In genomic region chr6:20916081-20916480, GRCh38 we compare ENCODE assay signal across 17 cellular contexts.
DNase-seq lines count a peak whose midpoint lies in the region; ATAC-seq and TF ChIP-seq lines count a peak whose summit lies in the region.
"Had no signal": no experiment of that assay in that cellular context is flagged by ENCODE, and none has a peak within 500 bp of the region (broad histone marks: within the 10 kb centered on the region; RNA-seq: fewer than 3 reads in every experiment).

No MANE protein-coding gene starts in this region.

- H3K4me1 Mint-ChIP-seq in endothelial cell (ENCODE audit: unreplicated experiment), result no peaks in the 10 kb centered on the region
- H3K4me1 Mint-ChIP-seq in activated CD8-positive, alpha-beta memory T cell treated with anti-CD3 and anti-CD28 coated beads, Interleukin-2, amount 10 ng/mL, durations not matched to agents 7 days and 5 days, result peaks cover 16% of the 10 kb centered on the region
- H3K4me1 Mint-ChIP-seq: activated naive CD4-positive, alpha-beta T cell treated with anti-CD3 and anti-CD28 coated beads, Interleukin-2, amount 50 U/mL, for 24 hours had no signal

- no peaks in the 10 kb centered on the region for H3K36me3 ChIP-seq in brain microvascular endothelial cell (replicated peaks)
- no peaks in the 10 kb centered on the region for H3K36me3 ChIP-seq in esophagus squamous epithelium
- H3K36me3 ChIP-seq: gastrocnemius medialis, vagina had no signal

- no peaks in the 10 kb centered on the region for H3K9me3 Mint-ChIP-seq in endothelial cell (ENCODE audit: unreplicated experiment)
- peaks cover 11% of the 10 kb centered on the region for H3K9me3 Mint-ChIP-seq in activated CD8-positive, alpha-beta memory T cell treated with anti-CD3 and anti-CD28 coated beads, Interleukin-2, amount 10 ng/mL, durations not matched to agents 7 days and 5 days (ENCODE audit: low read depth)

- CTCF ChIA-PET in activated CD8-positive, alpha-beta memory T cell treated with anti-CD3 and anti-CD28 coated beads, Interleukin-2, amount 10 ng/mL, durations not matched to agents 7 days and 5 days (lab: Charles Lee), result no interaction called here

- intact Hi-C loops in esophagus squamous epithelium (cut with DNase I), result no loop called here

- no peak overlapping the region for H3K27ac Mint-ChIP-seq in endothelial cell (ENCODE audit: unreplicated experiment)
- no peak overlapping the region for H3K27ac Mint-ChIP-seq in activated CD8-positive, alpha-beta memory T cell treated with anti-CD3 and anti-CD28 coated beads, Interleukin-2, amount 10 ng/mL, durations not matched to agents 7 days and 5 days
- H3K27ac Mint-ChIP-seq: activated CD4-positive, alpha-beta T cell treated with anti-CD3 and anti-CD28 coated beads for 36 hours; activated naive CD4-positive, alpha-beta T cell treated with anti-CD3 and anti-CD28 coated beads, Interleukin-2, amount 50 U/mL, for 24 hours had no signal

- WGBS in esophagus squamous epithelium, 2 donors, result 88 to 89% methylated on average over 3 of the region's 3 CpGs

- no peaks in the 10 kb centered on the region for H3K27me3 ChIP-seq in brain microvascular endothelial cell (replicated peaks)
- no peaks in the 10 kb centered on the region for H3K27me3 ChIP-seq in esophagus squamous epithelium
- H3K27me3 ChIP-seq: gastrocnemius medialis, vagina had no signal

- DNase-seq in AML-193 (lab: John Stamatoyannopoulos, UW), result peak; percentile 10 to 14
- DNase-seq in M059J (ENCODE audit: low read depth), result peak; percentile 36
- DNase-seq in brain microvascular endothelial cell, result peak; percentile 23
- DNase-seq in glomerular endothelial cell (ENCODE audit: extremely low read depth, low read depth, low spot score), result peak; percentile 7
- no peak for DNase-seq in esophagus squamous epithelium (lab: John Stamatoyannopoulos, UW)
- no peak for DNase-seq in endothelial cell (ENCODE audit: low spot score)
- DNase-seq in activated CD8-positive, alpha-beta memory T cell treated with anti-CD3 and anti-CD28 coated beads, Interleukin-2, amount 10 ng/mL, durations not matched to agents 7 days and 5 days, result no peak
- no peak for DNase-seq in activated CD4-positive, CD25-positive, alpha-beta regulatory T cell treated with anti-CD3 and anti-CD28 coated beads, Interleukin-2, amount 50 U/mL, for 72 hours
- DNase-seq: activated CD4-positive, alpha-beta T cell treated with anti-CD3 and anti-CD28 coated beads for 36 hours; CD4-positive, CD25-positive, alpha-beta regulatory T cell; DMS 273 treated with DMSO at 0.1 percent for 48 hours; gastrocnemius medialis; right cardiac atrium; stimulated activated CD4-positive, alpha-beta T cell treated with anti-CD3 and anti-CD28 coated beads, Interleukin-15, amount 100 ng/mL, for 24 hours had no signal

- ATAC-seq in activated CD8-positive, alpha-beta memory T cell treated with anti-CD3 and anti-CD28 coated beads, Interleukin-2, amount 10 ng/mL, durations not matched to agents 7 days and 5 days, result no peak
- ATAC-seq: activated CD4-positive, alpha-beta T cell treated with anti-CD3 and anti-CD28 coated beads for 36 hours; gastrocnemius medialis; GM12878; right cardiac atrium had no signal

- peaks cover 4% of the 10 kb centered on the region for H3K36me3 Mint-ChIP-seq in endothelial cell (ENCODE audit: low read depth, unreplicated experiment)
- peaks cover 24% of the 10 kb centered on the region for H3K36me3 Mint-ChIP-seq in activated CD8-positive, alpha-beta memory T cell treated with anti-CD3 and anti-CD28 coated beads, Interleukin-2, amount 10 ng/mL, durations not matched to agents 7 days and 5 days

- TF ChIP-seq POLR2A in esophagus squamous epithelium (IDR thresholded peaks at IDR 0.05), result no peak

- H3K27ac ChIP-seq in brain microvascular endothelial cell (no peak overlapping the region), esophagus squamous epithelium (no peak overlapping the region)
- H3K27ac ChIP-seq: gastrocnemius medialis, vagina had no signal

- peaks cover 0 to 22% (median 4%) of the 10 kb centered on the region in 3 donors for H3K9me3 ChIP-seq in esophagus squamous epithelium
- H3K9me3 ChIP-seq: gastrocnemius medialis, vagina had no signal

- H3K4me1 ChIP-seq in esophagus squamous epithelium, result no peaks in the 10 kb centered on the region
- H3K4me1 ChIP-seq: gastrocnemius medialis had no signal

- H3K4me3 Mint-ChIP-seq in endothelial cell (ENCODE audit: unreplicated experiment), result no peak overlapping the region
- no peak overlapping the region for H3K4me3 Mint-ChIP-seq in activated CD8-positive, alpha-beta memory T cell treated with anti-CD3 and anti-CD28 coated beads, Interleukin-2, amount 10 ng/mL, durations not matched to agents 7 days and 5 days
- H3K4me3 Mint-ChIP-seq: activated CD4-positive, alpha-beta T cell treated with anti-CD3 and anti-CD28 coated beads for 36 hours; activated naive CD4-positive, alpha-beta T cell treated with anti-CD3 and anti-CD28 coated beads, Interleukin-2, amount 50 U/mL, for 24 hours; CD4-positive, CD25-positive, alpha-beta regulatory T cell had no signal

- no peaks in the 10 kb centered on the region for H3K27me3 Mint-ChIP-seq in endothelial cell (ENCODE audit: unreplicated experiment)
- no peaks in the 10 kb centered on the region for H3K27me3 Mint-ChIP-seq in activated CD8-positive, alpha-beta memory T cell treated with anti-CD3 and anti-CD28 coated beads, Interleukin-2, amount 10 ng/mL, durations not matched to agents 7 days and 5 days
- H3K27me3 Mint-ChIP-seq: activated CD4-positive, alpha-beta T cell treated with anti-CD3 and anti-CD28 coated beads for 36 hours; activated naive CD4-positive, alpha-beta T cell treated with anti-CD3 and anti-CD28 coated beads, Interleukin-2, amount 50 U/mL, for 24 hours; CD4-positive, CD25-positive, alpha-beta regulatory T cell had no signal

- TF ChIP-seq CTCF in brain microvascular endothelial cell (IDR thresholded peaks at IDR 0.05; ENCODE audit: low read depth, low read length, missing control alignments) (no peak), esophagus squamous epithelium (IDR thresholded peaks at IDR 0.05) (no peak), endothelial cell (IDR thresholded peaks at IDR 0.05; ENCODE audit: unreplicated experiment) (no peak)

- in situ Hi-C loops in brain microvascular endothelial cell (cut with HindIII; ENCODE audit: low pct_ligation_motif_present, low sequenced_read_pairs), result no loop called here

- H3K4me3 ChIP-seq in brain microvascular endothelial cell (ENCODE audit: low read depth, low read length) (no peak overlapping the region), esophagus squamous epithelium (no peak overlapping the region)
- H3K4me3 ChIP-seq: gastrocnemius medialis, GM12878, vagina had no signal

Comparison
In these comparisons a context has a peak if more than half of its experiments do, and no peak if none do; other contexts are left out.
1. DNase-seq: peak in AML-193 (2 of 2), M059J (single experiment), brain microvascular endothelial cell (single experiment) and glomerular endothelial cell (single experiment); none in esophagus squamous epithelium (single experiment), endothelial cell (single experiment), activated CD8-positive, alpha-beta memory T cell treated with anti-CD3 and anti-CD28 coated beads, Interleukin-2, amount 10 ng/mL, durations not matched to agents 7 days and 5 days (single experiment) and activated CD4-positive, CD25-positive, alpha-beta regulatory T cell treated with anti-CD3 and anti-CD28 coated beads, Interleukin-2, amount 50 U/mL, for 72 hours (single experiment).